Comparison of ENCODE assay signal across 8 cellular contexts in the genomic region with DNA sequence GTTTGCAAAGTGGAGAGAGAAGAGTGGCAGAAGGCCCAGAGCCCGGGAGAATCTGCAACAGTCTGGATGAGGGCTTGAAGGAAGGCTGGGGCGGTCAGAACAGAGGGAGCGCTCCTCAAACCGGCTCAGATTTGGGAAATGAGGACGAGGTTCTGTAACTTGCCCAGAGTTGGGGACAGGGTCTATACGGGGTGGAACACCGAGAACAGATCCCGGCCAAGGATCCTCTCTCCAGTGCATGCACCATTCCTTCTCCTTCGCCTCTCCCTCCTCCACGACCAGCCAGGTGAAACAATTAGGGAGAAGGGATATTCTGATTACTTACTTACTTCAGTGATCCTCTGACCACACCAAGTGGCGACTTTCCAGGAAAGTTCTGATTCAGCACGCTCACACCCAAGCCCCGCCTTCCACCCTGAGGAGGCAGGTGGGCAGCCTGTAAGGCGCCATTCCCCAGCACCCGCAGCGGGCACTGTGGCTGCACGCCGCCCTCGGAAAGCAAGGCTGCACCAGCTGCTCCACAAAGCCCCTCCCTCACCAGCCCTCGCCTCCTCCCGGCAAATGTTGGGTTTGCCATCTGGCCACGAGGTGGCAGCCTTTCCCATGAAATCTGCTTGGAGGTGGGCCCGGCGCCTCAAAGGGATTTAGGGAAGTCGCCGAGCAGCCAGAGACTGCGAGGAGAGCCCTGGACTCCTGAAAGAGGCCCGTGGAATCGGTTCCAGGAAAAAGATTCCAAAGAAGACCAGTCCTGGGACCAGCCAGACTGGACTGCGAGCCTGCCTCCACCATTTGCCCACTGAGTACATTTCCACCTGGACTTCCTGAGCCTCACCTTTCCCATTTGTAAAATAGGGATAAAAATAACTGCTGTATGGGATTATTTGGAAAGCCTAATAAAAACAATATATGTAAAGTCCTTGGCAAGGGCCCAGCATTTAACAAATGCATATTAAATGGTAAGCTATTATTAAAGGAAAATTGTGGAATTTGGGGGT. TPM values are rescaled to one million over a fixed set of nuclear protein-coding genes. Genes with fewer than 3 reads are reported as not detected.
DNase-seq lines count a peak whose midpoint lies in the region; ATAC-seq and TF ChIP-seq lines count a peak whose summit lies in the region.

No MANE protein-coding gene starts in this region.

- CTCF ChIA-PET in activated CD4-positive, alpha-beta T cell treated with anti-CD3 and anti-CD28 coated beads, Interleukin-2, amount 10 ng/mL, durations not matched to agents 7 days and 5 days (lab: Charles Lee) = interaction anchor here (0.6 to 1.6 kb wide), 2 partner anchors 8 to 12 kb away, joined by 3 to 4 read pairs; no protein-coding TSS in a partner anchor

- POLR2A ChIA-PET in activated CD4-positive, alpha-beta T cell treated with anti-CD3 and anti-CD28 coated beads, Interleukin-2, amount 10 ng/mL, durations not matched to agents 7 days and 5 days (lab: Charles Lee) = no interaction called here

- TF ChIP-seq CTCF in lower leg skin (IDR thresholded peaks at IDR 0.05) = peak in 1 of 3 donors; percentile 58

- peaks cover 13% of the 10 kb centered on the region for H3K27me3 Mint-ChIP-seq in activated CD4-positive, alpha-beta T cell treated with anti-CD3 and anti-CD28 coated beads, Interleukin-2, amount 10 ng/mL, durations not matched to agents 7 days and 5 days

- 3 to 4% methylated on average over 30 of the region's 30 CpGs for WGBS in lower leg skin, 2 donors

- H3K4me3 ChIP-seq in duodenal mucosa (ENCODE audit: low read depth in 1 of 2, low read length in 2 of 2) (peak overlapping the region; percentile 61 to 66), lower leg skin (ENCODE audit: low read depth, poor library complexity, severe bottlenecking) (no peak overlapping the region)

- no peak overlapping the region for H3K27ac ChIP-seq in duodenal mucosa (ENCODE audit: low read depth, low read length)

- peak overlapping the region; percentile 34 to 57 for H3K9ac ChIP-seq in duodenal mucosa (ENCODE audit: low read depth in 1 of 2, low read length in 2 of 2)

- H3K36me3 ChIP-seq in duodenal mucosa (ENCODE audit: control insufficient read depth in 1 of 2, insufficient read depth in 2 of 2, low read length in 2 of 2) = no peaks in the 10 kb centered on the region

- no peaks in the 10 kb centered on the region for H3K9me3 ChIP-seq in duodenal mucosa (ENCODE audit: control insufficient read depth in 1 of 2, low read length in 2 of 2)

- H3K9me3 Mint-ChIP-seq in activated CD4-positive, alpha-beta T cell treated with anti-CD3 and anti-CD28 coated beads, Interleukin-2, amount 10 ng/mL, durations not matched to agents 7 days and 5 days = no peaks in the 10 kb centered on the region

- H3K27ac Mint-ChIP-seq in activated CD4-positive, alpha-beta T cell treated with anti-CD3 and anti-CD28 coated beads, Interleukin-2, amount 10 ng/mL, durations not matched to agents 7 days and 5 days = no peak overlapping the region

- no peaks in the 10 kb centered on the region for H3K27me3 ChIP-seq in duodenal mucosa (ENCODE audit: control insufficient read depth in 1 of 2, insufficient read depth in 2 of 2, low read length in 2 of 2)

- DNase-seq in C1 segment of cervical spinal cord (lab: John Stamatoyannopoulos, UW) = peak; percentile 6 to 82 (median 70)
- DNase-seq in NCI-H510A treated with DMSO at 0.1 percent for 48 hours (lab: John Stamatoyannopoulos, UW) = peak; percentile 76
- DNase-seq in activated CD4-positive, alpha-beta T cell treated with anti-CD3 and anti-CD28 coated beads, Interleukin-2, amount 10 ng/mL, durations not matched to agents 7 days and 5 days = peak; percentile 76
- DNase-seq in lower leg skin (ENCODE audit: low spot score in 2 of 2) = peak; percentile 72 to 96
- DNase-seq in stimulated activated CD4-positive, alpha-beta T cell treated with anti-CD3 and anti-CD28 coated beads, Interleukin-4, amount 100 ng/mL, for 24 hours = peak; percentile 73

- H3K4me1 ChIP-seq in duodenal mucosa (ENCODE audit: control insufficient read depth in 1 of 2, insufficient read depth in 2 of 2, low read length in 2 of 2) = peaks cover 19 to 20% of the 10 kb centered on the region in 2 donors

- peaks cover 13% of the 10 kb centered on the region for H3K4me1 Mint-ChIP-seq in activated CD4-positive, alpha-beta T cell treated with anti-CD3 and anti-CD28 coated beads, Interleukin-2, amount 10 ng/mL, durations not matched to agents 7 days and 5 days

- H3K36me3 Mint-ChIP-seq in activated CD4-positive, alpha-beta T cell treated with anti-CD3 and anti-CD28 coated beads, Interleukin-2, amount 10 ng/mL, durations not matched to agents 7 days and 5 days (ENCODE audit: low read depth) = no peaks in the 10 kb centered on the region

- ATAC-seq in GM19351 (IDR thresholded peaks at IDR 0.05; ENCODE audit: unreplicated experiment) = peak; percentile 85
- peak; percentile 90 for ATAC-seq in HG03460 (IDR thresholded peaks at IDR 0.05; ENCODE audit: unreplicated experiment)

- H3K4me3 Mint-ChIP-seq in activated CD4-positive, alpha-beta T cell treated with anti-CD3 and anti-CD28 coated beads, Interleukin-2, amount 10 ng/mL, durations not matched to agents 7 days and 5 days = no peak overlapping the region

- intact Hi-C loops in lower leg skin (cut with DNase I; ENCODE audit: low total_unique reads) = no loop called here

- no peak for TF ChIP-seq POLR2A in lower leg skin (IDR thresholded peaks at IDR 0.05)

RNA-seq across cellular contexts. Expression of a gene that starts 22.2 kb away (rescaled TPM):
- under 1 TPM; 0.04 to 0.60 TPM for total RNA-seq in activated CD4-positive, alpha-beta T cell treated with anti-CD3 and anti-CD28 coated beads, Interleukin-2, amount 10 ng/mL, durations not matched to agents 7 days and 5 days
- 10 to 100 TPM; 23.5 to 57.0 (median 30.0) TPM for total RNA-seq in lower leg skin

Comparison
In these comparisons a context has a peak if more than half of its experiments do, and no peak if none do; other contexts are left out.
1. RNA of a gene that starts 22.2 kb away (total RNA-seq): 23.5 to 57.0 TPM in lower leg skin; 0.04 to 0.60 TPM in activated CD4-positive, alpha-beta T cell treated with anti-CD3 and anti-CD28 coated beads, Interleukin-2, amount 10 ng/mL, durations not matched to agents 7 days and 5 days; every median in the first group is over 10 times any median in the second.
2. Peak in every context shown above with its lines, with median percentiles within 50 percentile points of each other: DNase-seq.